In the genomic region with DNA sequence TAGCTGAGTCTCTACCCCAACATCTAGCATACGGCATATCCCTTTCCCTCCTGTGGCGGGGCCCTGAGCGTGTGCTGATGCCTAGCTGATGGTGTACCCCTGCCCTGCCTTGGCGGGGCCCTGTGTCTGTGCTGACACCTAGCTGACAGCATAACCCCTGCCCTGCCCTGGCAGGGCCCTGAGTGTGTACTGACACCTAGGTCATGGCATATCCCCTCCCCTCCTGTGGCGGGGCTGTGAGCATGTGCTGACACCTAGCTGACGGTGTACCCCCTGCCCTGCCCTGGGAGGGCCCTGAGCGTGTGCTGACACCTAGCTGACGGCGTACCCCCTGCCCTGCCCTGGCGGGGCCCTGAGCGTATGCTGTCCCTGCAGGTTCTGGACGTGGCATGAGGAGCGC, we compare ENCODE assay signal across 20 cellular contexts.
DNase-seq lines count a peak whose midpoint lies in the region; ATAC-seq and TF ChIP-seq lines count a peak whose summit lies in the region.
"Had no signal": no experiment of that assay in that cellular context is flagged by ENCODE, and none has a peak within 500 bp of the region (broad histone marks: within the 10 kb centered on the region; RNA-seq: fewer than 3 reads in every experiment).

No MANE protein-coding gene starts in this region.

- peaks cover 48% of the 10 kb centered on the region for H3K36me3 Mint-ChIP-seq in activated CD8-positive, alpha-beta T cell treated with anti-CD3 and anti-CD28 coated beads for 36 hours (ENCODE audit: low read depth)
- H3K36me3 Mint-ChIP-seq in activated CD8-positive, alpha-beta T cell treated with anti-CD3 and anti-CD28 coated beads, Interleukin-2, amount 10 ng/mL, durations not matched to agents 7 days and 5 days (ENCODE audit: low read depth) = peaks cover 42% of the 10 kb centered on the region
- H3K36me3 Mint-ChIP-seq in CD4-positive, alpha-beta memory T cell = peaks cover 0 to 62% of the 10 kb centered on the region in 2 donors
- peaks cover 63% of the 10 kb centered on the region for H3K36me3 Mint-ChIP-seq in activated CD4-positive, alpha-beta memory T cell treated with anti-CD3 and anti-CD28 coated beads, Interleukin-2, amount 10 ng/mL, durations not matched to agents 7 days and 5 days (ENCODE audit: low read depth)
- peaks cover 58% of the 10 kb centered on the region for H3K36me3 Mint-ChIP-seq in central memory CD8-positive, alpha-beta T cell (ENCODE audit: insufficient read depth)

- intact Hi-C loops in activated CD8-positive, alpha-beta T cell treated with anti-CD3 and anti-CD28 coated beads for 36 hours (cut with micrococcal nuclease) = loop anchor here (10.0 kb wide), 1 partner anchor 51 kb away; no protein-coding TSS in a partner anchor
- intact Hi-C loops in CD4-positive, alpha-beta memory T cell (cut with micrococcal nuclease) = loop anchor here (5.0 kb wide), 1 partner anchor 33 kb away; no protein-coding TSS in a partner anchor

- POLR2A ChIA-PET in activated CD8-positive, alpha-beta T cell treated with anti-CD3 and anti-CD28 coated beads for 36 hours (lab: Charles Lee) = no interaction called here
- POLR2A ChIA-PET in activated CD8-positive, alpha-beta T cell treated with anti-CD3 and anti-CD28 coated beads, Interleukin-2, amount 10 ng/mL, durations not matched to agents 7 days and 5 days (lab: Charles Lee) = interaction anchor here (0.9 kb wide), 1 partner anchor 9 kb away, joined by 3 read pairs; no protein-coding TSS in a partner anchor
- POLR2A ChIA-PET in CD4-positive, alpha-beta memory T cell (lab: Charles Lee; ENCODE audit: partially characterized antibody) = interaction anchor here (1.1 kb wide), 1 partner anchor 14 kb away, joined by 3 read pairs; no protein-coding TSS in a partner anchor
- POLR2A ChIA-PET in activated CD4-positive, alpha-beta memory T cell treated with anti-CD3 and anti-CD28 coated beads, Interleukin-2, amount 10 ng/mL, durations not matched to agents 7 days and 5 days (lab: Charles Lee) = interaction anchor here (1.6 to 2.5 kb wide), 2 partner anchors 14 to 51 kb away, joined by 4 to 9 read pairs; no protein-coding TSS in a partner anchor

- H3K4me1 ChIP-seq in CD4-positive, alpha-beta memory T cell (ENCODE audit: insufficient read depth, low read length) = peaks cover 46% of the 10 kb centered on the region
- H3K4me1 ChIP-seq: A549; BLaER1 treated with 17β-estradiol and CSF1 and Interleukin-3, amounts not matched to agents 10 nM and 100 nM had no signal

- peaks cover 8% of the 10 kb centered on the region for H3K36me3 ChIP-seq in CD4-positive, alpha-beta memory T cell (ENCODE audit: insufficient read depth, low read length)
- H3K36me3 ChIP-seq: BLaER1 treated with 17β-estradiol and CSF1 and Interleukin-3, amounts not matched to agents 10 nM and 100 nM had no signal

- DNase-seq in activated CD8-positive, alpha-beta T cell treated with anti-CD3 and anti-CD28 coated beads for 36 hours = peak; percentile 31
- DNase-seq in activated CD8-positive, alpha-beta T cell treated with anti-CD3 and anti-CD28 coated beads, Interleukin-2, amount 10 ng/mL, durations not matched to agents 7 days and 5 days = no peak
- no peak for DNase-seq in CD4-positive, alpha-beta memory T cell
- DNase-seq in activated CD4-positive, alpha-beta memory T cell treated with anti-CD3 and anti-CD28 coated beads, Interleukin-2, amount 10 ng/mL, durations not matched to agents 7 days and 5 days = no peak
- no peak for DNase-seq in central memory CD8-positive, alpha-beta T cell (ENCODE audit: low spot score in 2 of 2)
- DNase-seq in NCI-H146 treated with DMSO at 0.1 percent for 48 hours (lab: John Stamatoyannopoulos, UW; ENCODE audit: unreplicated experiment) (no peak), kidney glomerular epithelial cell (lab: John Stamatoyannopoulos, UW) (no peak), dermis blood vessel endothelial cell (no peak)
- DNase-seq: COR-L47, GF-D8, GOT3, KBM-7, NCI-H1436, NCI-H2029 treated with DMSO at 0.1 percent for 48 hours, NCI-H2171 treated with DMSO at 0.1 percent for 48 hours, NCI-H446 treated with DMSO at 0.1 percent for 48 hours, PC-3 had no signal

- H3K27me3 ChIP-seq in CD4-positive, alpha-beta memory T cell (ENCODE audit: insufficient read depth, low read length) = no peaks in the 10 kb centered on the region
- H3K27me3 ChIP-seq: BLaER1 treated with 17β-estradiol and CSF1 and Interleukin-3, amounts not matched to agents 10 nM and 100 nM had no signal

- no peak for TF ChIP-seq CTCF in activated CD8-positive, alpha-beta T cell treated with anti-CD3 and anti-CD28 coated beads for 36 hours (IDR thresholded peaks at IDR 0.05)

- H3K27ac ChIP-seq in CD4-positive, alpha-beta memory T cell (ENCODE audit: low read depth, low read length) = peak overlapping the region; percentile 56
- H3K27ac ChIP-seq: A549; BLaER1 treated with 17β-estradiol and CSF1 and Interleukin-3, amounts not matched to agents 10 nM and 100 nM; RWPE1 had no signal

- no peaks in the 10 kb centered on the region for H3K9me3 Mint-ChIP-seq in activated CD8-positive, alpha-beta T cell treated with anti-CD3 and anti-CD28 coated beads for 36 hours
- no peaks in the 10 kb centered on the region for H3K9me3 Mint-ChIP-seq in activated CD8-positive, alpha-beta T cell treated with anti-CD3 and anti-CD28 coated beads, Interleukin-2, amount 10 ng/mL, durations not matched to agents 7 days and 5 days (ENCODE audit: insufficient read depth)
- no peaks in the 10 kb centered on the region for H3K9me3 Mint-ChIP-seq in CD4-positive, alpha-beta memory T cell
- H3K9me3 Mint-ChIP-seq in activated CD4-positive, alpha-beta memory T cell treated with anti-CD3 and anti-CD28 coated beads, Interleukin-2, amount 10 ng/mL, durations not matched to agents 7 days and 5 days = no peaks in the 10 kb centered on the region
- no peaks in the 10 kb centered on the region for H3K9me3 Mint-ChIP-seq in central memory CD8-positive, alpha-beta T cell

- no peak overlapping the region for H3K4me3 ChIP-seq in CD4-positive, alpha-beta memory T cell (ENCODE audit: low read length in 2 of 2)
- H3K4me3 ChIP-seq: A549; BLaER1 treated with 17β-estradiol and CSF1 and Interleukin-3, amounts not matched to agents 10 nM and 100 nM had no signal

- H3K4me3 Mint-ChIP-seq in activated CD8-positive, alpha-beta T cell treated with anti-CD3 and anti-CD28 coated beads for 36 hours = no peak overlapping the region
- no peak overlapping the region for H3K4me3 Mint-ChIP-seq in activated CD8-positive, alpha-beta T cell treated with anti-CD3 and anti-CD28 coated beads, Interleukin-2, amount 10 ng/mL, durations not matched to agents 7 days and 5 days
- peak overlapping the region in 1 of 8 donors; percentile 31 for H3K4me3 Mint-ChIP-seq in CD4-positive, alpha-beta memory T cell
- H3K4me3 Mint-ChIP-seq in activated CD4-positive, alpha-beta memory T cell treated with anti-CD3 and anti-CD28 coated beads, Interleukin-2, amount 10 ng/mL, durations not matched to agents 7 days and 5 days = no peak overlapping the region
- no peak overlapping the region for H3K4me3 Mint-ChIP-seq in central memory CD8-positive, alpha-beta T cell

- peak; percentile 31 for ATAC-seq in activated CD8-positive, alpha-beta T cell treated with anti-CD3 and anti-CD28 coated beads for 36 hours
- no peak for ATAC-seq in activated CD8-positive, alpha-beta T cell treated with anti-CD3 and anti-CD28 coated beads, Interleukin-2, amount 10 ng/mL, durations not matched to agents 7 days and 5 days
- no peak for ATAC-seq in central memory CD8-positive, alpha-beta T cell (replicated peaks; ENCODE audit: extremely low read depth, poor library complexity, severe bottlenecking)
- ATAC-seq: A549, PC-3 had no signal

- no peaks in the 10 kb centered on the region for H3K9me3 ChIP-seq in CD4-positive, alpha-beta memory T cell (ENCODE audit: control insufficient read depth in 1 of 2, low read length in 2 of 2)
- H3K9me3 ChIP-seq: A549; BLaER1 treated with 17β-estradiol and CSF1 and Interleukin-3, amounts not matched to agents 10 nM and 100 nM had no signal

- peaks cover 46% of the 10 kb centered on the region for H3K4me1 Mint-ChIP-seq in activated CD8-positive, alpha-beta T cell treated with anti-CD3 and anti-CD28 coated beads for 36 hours (ENCODE audit: low read depth)
- H3K4me1 Mint-ChIP-seq in activated CD8-positive, alpha-beta T cell treated with anti-CD3 and anti-CD28 coated beads, Interleukin-2, amount 10 ng/mL, durations not matched to agents 7 days and 5 days (ENCODE audit: low read depth) = peaks cover 41% of the 10 kb centered on the region
- peaks cover 0 to 60% (median 18%) of the 10 kb centered on the region in 4 donors for H3K4me1 Mint-ChIP-seq in CD4-positive, alpha-beta memory T cell
- peaks cover 55% of the 10 kb centered on the region for H3K4me1 Mint-ChIP-seq in activated CD4-positive, alpha-beta memory T cell treated with anti-CD3 and anti-CD28 coated beads, Interleukin-2, amount 10 ng/mL, durations not matched to agents 7 days and 5 days
- H3K4me1 Mint-ChIP-seq in central memory CD8-positive, alpha-beta T cell = peaks cover 64% of the 10 kb centered on the region

- H3K27me3 Mint-ChIP-seq in activated CD8-positive, alpha-beta T cell treated with anti-CD3 and anti-CD28 coated beads for 36 hours = no peaks in the 10 kb centered on the region
- no peaks in the 10 kb centered on the region for H3K27me3 Mint-ChIP-seq in activated CD8-positive, alpha-beta T cell treated with anti-CD3 and anti-CD28 coated beads, Interleukin-2, amount 10 ng/mL, durations not matched to agents 7 days and 5 days (ENCODE audit: low read depth)
- no peaks in the 10 kb centered on the region for H3K27me3 Mint-ChIP-seq in CD4-positive, alpha-beta memory T cell
- no peaks in the 10 kb centered on the region for H3K27me3 Mint-ChIP-seq in activated CD4-positive, alpha-beta memory T cell treated with anti-CD3 and anti-CD28 coated beads, Interleukin-2, amount 10 ng/mL, durations not matched to agents 7 days and 5 days
- H3K27me3 Mint-ChIP-seq in central memory CD8-positive, alpha-beta T cell = no peaks in the 10 kb centered on the region

- CTCF ChIA-PET in activated CD8-positive, alpha-beta T cell treated with anti-CD3 and anti-CD28 coated beads for 36 hours (lab: Charles Lee) = no interaction called here
- CTCF ChIA-PET in activated CD8-positive, alpha-beta T cell treated with anti-CD3 and anti-CD28 coated beads, Interleukin-2, amount 10 ng/mL, durations not matched to agents 7 days and 5 days (lab: Charles Lee) = interaction anchor here (1.1 kb wide), 1 partner anchor 11 kb away, joined by 3 read pairs; no protein-coding TSS in a partner anchor
- CTCF ChIA-PET in CD4-positive, alpha-beta memory T cell (lab: Charles Lee; ENCODE audit: partially characterized antibody) = interaction anchor here (1.0 kb wide), 1 partner anchor 53 kb away, joined by 3 read pairs; no protein-coding TSS in a partner anchor
- CTCF ChIA-PET in activated CD4-positive, alpha-beta memory T cell treated with anti-CD3 and anti-CD28 coated beads, Interleukin-2, amount 10 ng/mL, durations not matched to agents 7 days and 5 days (lab: Charles Lee) = interaction anchor here (0.9 to 1.1 kb wide), 2 partner anchors 15 to 26 kb away, joined by 3 to 4 read pairs; no protein-coding TSS in a partner anchor

- peak overlapping the region; percentile 99 for H3K27ac Mint-ChIP-seq in activated CD8-positive, alpha-beta T cell treated with anti-CD3 and anti-CD28 coated beads for 36 hours
- H3K27ac Mint-ChIP-seq in activated CD8-positive, alpha-beta T cell treated with anti-CD3 and anti-CD28 coated beads, Interleukin-2, amount 10 ng/mL, durations not matched to agents 7 days and 5 days = no peak overlapping the region
- peak overlapping the region in 2 of 7 donors; percentile 73 to 86 for H3K27ac Mint-ChIP-seq in CD4-positive, alpha-beta memory T cell
- peak overlapping the region; percentile 91 for H3K27ac Mint-ChIP-seq in activated CD4-positive, alpha-beta memory T cell treated with anti-CD3 and anti-CD28 coated beads, Interleukin-2, amount 10 ng/mL, durations not matched to agents 7 days and 5 days
- peak overlapping the region; percentile 95 for H3K27ac Mint-ChIP-seq in central memory CD8-positive, alpha-beta T cell (ENCODE audit: low read depth)
